ENCODE assay signal across 35 cellular contexts in the genomic region with DNA sequence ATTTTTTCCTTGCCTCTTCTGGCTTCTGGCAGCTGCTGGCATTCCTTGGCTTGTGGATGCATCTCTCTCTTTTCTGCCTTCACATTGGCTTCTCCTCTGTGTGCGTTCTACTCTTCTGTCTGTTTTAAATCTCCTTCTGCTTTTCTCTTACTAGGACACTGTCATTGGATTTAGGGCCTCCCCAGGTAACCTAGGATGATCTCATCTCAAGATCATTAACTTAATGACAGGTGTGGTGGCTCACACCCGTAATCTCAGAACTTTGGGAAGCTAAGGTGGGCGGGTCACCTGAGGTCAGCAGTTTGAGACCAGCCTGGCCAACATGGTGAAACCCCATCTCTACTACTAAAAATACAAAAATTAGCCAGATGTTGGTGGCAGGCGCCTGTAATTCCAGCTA.
"Had no signal": no experiment of that assay in that cellular context is flagged by ENCODE, and none has a peak within 500 bp of the region (broad histone marks: within the 10 kb centered on the region; RNA-seq: fewer than 3 reads in every experiment).

No MANE protein-coding gene starts in this region.

- H3K4me3 ChIP-seq: MG63 had no signal

- H3K9me3 ChIP-seq: MG63 had no signal

- H3K27me3 ChIP-seq: MG63 had no signal

- H3K36me3 ChIP-seq: MG63 had no signal

- DNase-seq: Karpas-422, Kasumi-1, MG63, MM.1S, MV-4-11, NCI-H1048, NCI-H1092, NCI-H1092 treated with DMSO at 0.1 percent for 48 hours, NCI-H1105, NCI-H1105 treated with DMSO at 0.1 percent for 48 hours, NCI-H1417, NCI-H1417 treated with DMSO at 0.1 percent for 48 hours, NCI-H1436, NCI-H1436 treated with DMSO at 0.1 percent for 48 hours, NCI-H146, NCI-H1694, NCI-H1694 treated with DMSO at 0.1 percent for 48 hours, NCI-H187, NCI-H187 treated with DMSO at 0.1 percent for 48 hours, NCI-H1930, NCI-H2029, NCI-H2029 treated with DMSO at 0.1 percent for 48 hours, NCI-H2081, NCI-H2081 treated with DMSO at 0.1 percent for 48 hours, NCI-H2107, NCI-H2171, NCI-H2171 treated with DMSO at 0.1 percent for 48 hours, NCI-H2227 treated with DMSO at 0.1 percent for 48 hours, NCI-H226, NCI-H345, NCI-H446, NCI-H446 treated with DMSO at 0.1 percent for 48 hours, NCI-H510A, NCI-H510A treated with DMSO at 0.1 percent for 48 hours, NCI-H524 had no signal
